17 cellular contexts compared by ENCODE assay signal in the genomic region with DNA sequence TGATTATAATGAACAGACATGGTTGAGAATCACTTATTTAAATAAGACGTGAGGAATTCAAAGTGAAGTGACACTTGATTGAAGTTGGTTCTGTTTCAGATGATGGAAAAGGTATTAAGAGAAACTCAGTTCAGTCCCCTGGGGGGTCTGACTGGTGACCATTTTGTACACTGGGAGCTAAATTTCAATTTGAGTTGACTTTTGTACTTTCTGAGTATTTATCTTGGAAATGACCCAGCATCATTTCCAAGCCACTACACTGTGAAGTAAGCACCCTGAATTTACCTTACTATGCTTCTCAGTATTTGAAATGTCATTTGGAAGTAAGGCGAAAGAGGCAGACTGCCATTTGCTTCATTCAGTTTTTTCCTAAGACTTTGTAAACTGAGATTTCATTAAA.
"Had no signal": no experiment of that assay in that cellular context is flagged by ENCODE, and none has a peak within 500 bp of the region (broad histone marks: within the 10 kb centered on the region; RNA-seq: fewer than 3 reads in every experiment).

No MANE protein-coding gene starts in this region.

- H3K9me3 ChIP-seq: ascending aorta, mucosa of descending colon had no signal

- H3K27ac Mint-ChIP-seq: endodermal cell, memory B cell, progenitor cell of endocrine pancreas had no signal

- H3K27me3 Mint-ChIP-seq: memory B cell; naive thymus-derived CD4-positive, alpha-beta T cell; progenitor cell of endocrine pancreas had no signal

- H3K4me1 Mint-ChIP-seq: endodermal cell had no signal

- H3K4me3 Mint-ChIP-seq: endodermal cell; memory B cell; naive thymus-derived CD4-positive, alpha-beta T cell had no signal

- H3K27me3 ChIP-seq: ascending aorta had no signal

- H3K27ac ChIP-seq: ascending aorta had no signal

- DNase-seq: activated CD4-positive, alpha-beta T cell treated with anti-CD3 and anti-CD28 coated beads, Interleukin-2, amount 50 U/mL, for 1 hour; activated gamma-delta T cell; endodermal cell; head of caudate nucleus; islet precursor cell; mucosa of descending colon; naive thymus-derived CD4-positive, alpha-beta T cell; nucleus accumbens; right cardiac atrium; stimulated activated naive CD8-positive, alpha-beta T cell treated with anti-CD3 and anti-CD28 coated beads, Interleukin-15, Interleukin-2, amounts not matched to agents 100 U/mL and 50 U/mL, for 24 hours; T-helper 9 cell; trophoblast cell had no signal

- ATAC-seq: activated CD4-positive, CD25-positive, alpha-beta regulatory T cell treated with anti-CD3 and anti-CD28 coated beads, Interleukin-2, amount 50 U/mL, for 24 hours; mucosa of descending colon; naive thymus-derived CD4-positive, alpha-beta T cell; right cardiac atrium; stimulated activated naive CD8-positive, alpha-beta T cell treated with anti-CD3 and anti-CD28 coated beads, Interleukin-15, Interleukin-2, amounts not matched to agents 100 U/mL and 50 U/mL, for 24 hours had no signal

- H3K9me3 Mint-ChIP-seq: memory B cell had no signal

- FAIRE-seq: frontal cortex had no signal

- H3K4me3 ChIP-seq: ascending aorta, mucosa of descending colon had no signal

- H3K4me1 ChIP-seq: ascending aorta had no signal
